In genomic region chr10:78641693-78642092, GRCh38 we compare ENCODE assay signal across 23 cellular contexts.
DNase-seq lines count a peak whose midpoint lies in the region; ATAC-seq and TF ChIP-seq lines count a peak whose summit lies in the region.
"Had no signal": no experiment of that assay in that cellular context is flagged by ENCODE, and none has a peak within 500 bp of the region (broad histone marks: within the 10 kb centered on the region; RNA-seq: fewer than 3 reads in every experiment).

No MANE protein-coding gene starts in this region.

- no peaks in the 10 kb centered on the region for H3K36me3 ChIP-seq in BLaER1 treated with 17β-estradiol and CSF1 and Interleukin-3, amounts not matched to agents 10 nM and 100 nM
- H3K36me3 ChIP-seq in OCI-LY7 (ENCODE audit: insufficient read depth, low read length), result no peaks in the 10 kb centered on the region
- no peaks in the 10 kb centered on the region for H3K36me3 ChIP-seq in right lobe of liver
- H3K36me3 ChIP-seq in trophoblast cell (ENCODE audit: control insufficient read depth in 1 of 2, insufficient read depth in 2 of 2, low read length in 2 of 2), result no peaks in the 10 kb centered on the region
- H3K36me3 ChIP-seq in GM23248 (ENCODE audit: low read depth), result no peaks in the 10 kb centered on the region
- H3K36me3 ChIP-seq: SJSA1 had no signal

- no peak overlapping the region for H3K27ac Mint-ChIP-seq in activated CD8-positive, alpha-beta T cell treated with anti-CD3 and anti-CD28 coated beads for 36 hours
- H3K27ac Mint-ChIP-seq: CD14-positive monocyte; CD8-positive, alpha-beta memory T cell had no signal

- no peak for TF ChIP-seq CTCF in OCI-LY7 (conservative IDR thresholded peaks at IDR 0.05; ENCODE audit: low read length)
- TF ChIP-seq CTCF in right lobe of liver (IDR thresholded peaks at IDR 0.05), result no peak
- TF ChIP-seq CTCF in activated CD8-positive, alpha-beta T cell treated with anti-CD3 and anti-CD28 coated beads for 36 hours (IDR thresholded peaks at IDR 0.05), result no peak

- H3K79me2 ChIP-seq in OCI-LY7 (ENCODE audit: insufficient read depth, low read depth, low read length) (no peaks in the 10 kb centered on the region), trophoblast cell (ENCODE audit: control insufficient read depth, insufficient read depth, low read length, poor library complexity) (no peaks in the 10 kb centered on the region), GM23248 (ENCODE audit: insufficient read depth) (no peaks in the 10 kb centered on the region)

- no peaks in the 10 kb centered on the region for H3K27me3 ChIP-seq in BLaER1 treated with 17β-estradiol and CSF1 and Interleukin-3, amounts not matched to agents 10 nM and 100 nM
- H3K27me3 ChIP-seq in right lobe of liver, result no peaks in the 10 kb centered on the region
- no peaks in the 10 kb centered on the region for H3K27me3 ChIP-seq in trophoblast cell (ENCODE audit: insufficient read depth, low read length)
- H3K27me3 ChIP-seq in GM23248 (replicated peaks; ENCODE audit: insufficient read depth), result 0 out of 2 replicates have a peak, but pooled peaks cover 7% of the 10 kb centered on the region
- H3K27me3 ChIP-seq: SJSA1 had no signal

- H3K4me1 Mint-ChIP-seq in activated CD8-positive, alpha-beta T cell treated with anti-CD3 and anti-CD28 coated beads for 36 hours (ENCODE audit: low read depth), result no peaks in the 10 kb centered on the region
- H3K4me1 Mint-ChIP-seq: CD8-positive, alpha-beta memory T cell had no signal

- H2AFZ ChIP-seq in OCI-LY7 (ENCODE audit: low read length), result peak overlapping the region; percentile 55; the same call in 1 of the 2 replicates
- H2AFZ ChIP-seq in trophoblast cell (ENCODE audit: insufficient read depth, low read length, poor library complexity), result no peak overlapping the region
- H2AFZ ChIP-seq in GM23248, result no peak overlapping the region

- no peak for TF ChIP-seq POLR2A in right lobe of liver (IDR thresholded peaks at IDR 0.05)

- peaks cover 11 to 41% (median 29%) of the 10 kb centered on the region in 10 experiments for H3K4me1 ChIP-seq in BLaER1 treated with 17β-estradiol and CSF1 and Interleukin-3, amounts not matched to agents 10 nM and 100 nM
- H3K4me1 ChIP-seq in OCI-LY7 (ENCODE audit: insufficient read depth, low read length, poor library complexity, severe bottlenecking) (peaks cover 26% of the 10 kb centered on the region), right lobe of liver (peaks cover 0 to 34% (median 17%) of the 10 kb centered on the region in 4 donors), trophoblast cell (ENCODE audit: control insufficient read depth in 1 of 2, insufficient read depth in 2 of 2, low read length in 2 of 2) (peaks cover under 1 to 11% of the 10 kb centered on the region in 2 experiments), GM23248 (ENCODE audit: insufficient read depth) (no peaks in the 10 kb centered on the region)

- ATAC-seq in right lobe of liver (peak; percentile 77 to 88 (median 82)), GM19023 (IDR thresholded peaks at IDR 0.05; ENCODE audit: unreplicated experiment) (no peak)
- no peak for ATAC-seq in activated CD8-positive, alpha-beta T cell treated with anti-CD3 and anti-CD28 coated beads for 36 hours
- ATAC-seq: K562 had no signal

- H3K36me3 Mint-ChIP-seq in activated CD8-positive, alpha-beta T cell treated with anti-CD3 and anti-CD28 coated beads for 36 hours (ENCODE audit: low read depth), result no peaks in the 10 kb centered on the region
- H3K36me3 Mint-ChIP-seq: CD14-positive monocyte; CD8-positive, alpha-beta memory T cell had no signal

- no peak overlapping the region for H3K18ac ChIP-seq in trophoblast cell (ENCODE audit: low read length)

- no peak overlapping the region for H3K23ac ChIP-seq in trophoblast cell (ENCODE audit: low read length)

- no peak overlapping the region for H3K14ac ChIP-seq in trophoblast cell (ENCODE audit: low read length)

- no peaks in the 10 kb centered on the region for H4K20me1 ChIP-seq in BLaER1 treated with 17β-estradiol and CSF1 and Interleukin-3, amounts not matched to agents 10 nM and 100 nM
- H4K20me1 ChIP-seq in OCI-LY7 (ENCODE audit: insufficient read depth, low read length) (no peaks in the 10 kb centered on the region), GM23248 (ENCODE audit: insufficient read depth) (no peaks in the 10 kb centered on the region)

- H2BK120ac ChIP-seq in trophoblast cell (ENCODE audit: insufficient read depth, low read length, poor library complexity), result no peak overlapping the region

- DNase-seq in OCI-LY7 (ENCODE audit: low spot score) (no peak), right lobe of liver (peak; percentile 51 to 80 (median 74)), trophoblast cell (no peak), COR-L47 (lab: John Stamatoyannopoulos, UW) (no peak), GM23248 (no peak)
- DNase-seq in activated CD8-positive, alpha-beta T cell treated with anti-CD3 and anti-CD28 coated beads for 36 hours, result no peak
- DNase-seq: Calu3; CD8-positive, alpha-beta memory T cell; DND-41; H7; NCI-H1105; NCI-H1436 treated with DMSO at 0.1 percent for 48 hours; NCI-H187 treated with DMSO at 0.1 percent for 48 hours; NCI-H524 treated with DMSO at 0.1 percent for 48 hours; NCI-H82; NK-92 treated with Interleukin-12 subunit alpha and Interleukin-12 subunit beta, amount 100 ng/mL, for 24 hours; Right ventricle myocardium superior; RPMI8226 had no signal

- H4K8ac ChIP-seq in trophoblast cell (ENCODE audit: low read depth, low read length), result no peak overlapping the region

- no peak overlapping the region for H3K4ac ChIP-seq in trophoblast cell (ENCODE audit: low read depth, low read length)

- no peak overlapping the region for H2BK12ac ChIP-seq in trophoblast cell (ENCODE audit: low read length)

- POLR2A ChIA-PET in OCI-LY7 (lab: Charles Lee), result interaction anchor here (0.7 kb wide), 1 partner anchor 16 kb away, joined by 3 read pairs; no protein-coding TSS in a partner anchor
- POLR2A ChIA-PET in activated CD8-positive, alpha-beta T cell treated with anti-CD3 and anti-CD28 coated beads for 36 hours (lab: Charles Lee), result no interaction called here

- H3K27ac ChIP-seq in BLaER1 treated with 17β-estradiol and CSF1 and Interleukin-3, amounts not matched to agents 10 nM and 100 nM, result peak overlapping the region in 6 of 11 experiments; percentile 8 to 58 (median 32); a peak in 8 of 22 replicates
- peak overlapping the region; percentile 56 for H3K27ac ChIP-seq in OCI-LY7 (ENCODE audit: low read depth, low read length, poor library complexity, severe bottlenecking)
- peak overlapping the region in 1 of 3 donors; percentile 78 for H3K27ac ChIP-seq in right lobe of liver
- H3K27ac ChIP-seq in trophoblast cell (ENCODE audit: low read depth, low read length), result no peak overlapping the region
- no peak overlapping the region for H3K27ac ChIP-seq in GM23248
- H3K27ac ChIP-seq: SJSA1 had no signal

- CTCF ChIA-PET in OCI-LY7 (lab: Charles Lee; ENCODE audit: unreplicated experiment), result no interaction called here
- CTCF ChIA-PET in activated CD8-positive, alpha-beta T cell treated with anti-CD3 and anti-CD28 coated beads for 36 hours (lab: Charles Lee), result interaction anchor here (0.6 to 1.4 kb wide), 3 partner anchors 14 to 381 kb away, joined by 3 to 4 read pairs (median 3); no protein-coding TSS in a partner anchor

- no peaks in the 10 kb centered on the region for H3F3A ChIP-seq in GM23248 (ENCODE audit: insufficient read depth)

- 32% methylated on average over 5 of the region's 5 CpGs for WGBS in right lobe of liver (ENCODE audit: insufficient coverage, low coverage, low lambda C conversion rate, missing lambda C conversion rate)
- no CpG with 5 or more reads among the region's 5 CpGs for WGBS in trophoblast cell (ENCODE audit: extremely low coverage, insufficient coverage, insufficient read length)
- WGBS in GM23248 (ENCODE audit: low coverage in 1 of 2, low lambda C conversion rate in 2 of 2, missing lambda C conversion rate in 2 of 2), 2 experiments, result 67 to 72% methylated on average over 5 of the region's 5 CpGs

- H3K9me3 Mint-ChIP-seq in activated CD8-positive, alpha-beta T cell treated with anti-CD3 and anti-CD28 coated beads for 36 hours, result no peaks in the 10 kb centered on the region

- no peak overlapping the region for H2AK5ac ChIP-seq in trophoblast cell (ENCODE audit: low read length)

- H3K9me2 ChIP-seq in OCI-LY7 (ENCODE audit: insufficient read depth, low read length) (no peaks in the 10 kb centered on the region), GM23248 (ENCODE audit: insufficient read depth) (no peaks in the 10 kb centered on the region)

- H4K12ac ChIP-seq in trophoblast cell (ENCODE audit: low read depth, low read length), result no peak overlapping the region

- H3K4me3 Mint-ChIP-seq in activated CD8-positive, alpha-beta T cell treated with anti-CD3 and anti-CD28 coated beads for 36 hours, result no peak overlapping the region
- H3K4me3 Mint-ChIP-seq: CD14-positive monocyte; CD8-positive, alpha-beta memory T cell had no signal

- intact Hi-C loops in OCI-LY7 (cut with micrococcal nuclease; ENCODE audit: unreplicated experiment) (no loop called here), right lobe of liver (cut with DNase I) (no loop called here)
- intact Hi-C loops in activated CD8-positive, alpha-beta T cell treated with anti-CD3 and anti-CD28 coated beads for 36 hours (cut with micrococcal nuclease), result no loop called here

- in situ Hi-C loops in GM23248 (cut with MboI), result no loop called here

- peaks cover 6% of the 10 kb centered on the region for H3K79me1 ChIP-seq in trophoblast cell (ENCODE audit: low read length)

- H4K91ac ChIP-seq in trophoblast cell (ENCODE audit: low read depth, low read length), result peak overlapping the region; percentile 12

- H3K4me2 ChIP-seq in BLaER1 treated with 17β-estradiol and CSF1 and Interleukin-3, amounts not matched to agents 10 nM and 100 nM, result peak overlapping the region in 10 of 11 experiments; percentile 3 to 81 (median 60); a peak in 18 of 22 replicates
- peak overlapping the region; percentile 38 for H3K4me2 ChIP-seq in OCI-LY7 (ENCODE audit: low read length)
- no peak overlapping the region for H3K4me2 ChIP-seq in trophoblast cell (ENCODE audit: low read length)
- no peak overlapping the region for H3K4me2 ChIP-seq in GM23248 (ENCODE audit: unreplicated experiment)

- H2BK5ac ChIP-seq in trophoblast cell (ENCODE audit: low read depth, low read length, poor library complexity), result no peak overlapping the region

- 0 out of 22 replicates have a peak overlapping the region, but pooled peaks of 1 of the 11 experiments have one; percentile 2 for H3K9ac ChIP-seq in BLaER1 treated with 17β-estradiol and CSF1 and Interleukin-3, amounts not matched to agents 10 nM and 100 nM
- H3K9ac ChIP-seq in trophoblast cell (ENCODE audit: low read length), result no peak overlapping the region
- H3K9ac ChIP-seq in GM23248, result no peak overlapping the region

- no peak overlapping the region for H3K4me3 ChIP-seq in BLaER1 treated with 17β-estradiol and CSF1 and Interleukin-3, amounts not matched to agents 10 nM and 100 nM
- no peak overlapping the region for H3K4me3 ChIP-seq in OCI-LY7 (ENCODE audit: low read depth, low read length, poor library complexity, severe bottlenecking)
- H3K4me3 ChIP-seq in right lobe of liver, result no peak overlapping the region
- no peak overlapping the region for H3K4me3 ChIP-seq in trophoblast cell (ENCODE audit: low read depth, low read length)
- no peak overlapping the region for H3K4me3 ChIP-seq in GM23248
- H3K4me3 ChIP-seq: K562, SJSA1 had no signal

- BruUV-seq in OCI-LY7 (replicated peaks; lab: Mats Ljungman, UMichigan), result no TSS peak

- peaks cover 0 to 6% (median 0%) of the 10 kb centered on the region in 11 experiments; a peak in 4 of 22 replicates for H3K9me3 ChIP-seq in BLaER1 treated with 17β-estradiol and CSF1 and Interleukin-3, amounts not matched to agents 10 nM and 100 nM (replicated peaks in 1 of 11)
- H3K9me3 ChIP-seq in OCI-LY7 (ENCODE audit: low read length), result peaks cover 9% of the 10 kb centered on the region
- no peaks in the 10 kb centered on the region for H3K9me3 ChIP-seq in right lobe of liver
- peaks cover 3% of the 10 kb centered on the region for H3K9me3 ChIP-seq in trophoblast cell (ENCODE audit: insufficient read depth, low read depth, low read length)
- H3K9me3 ChIP-seq in GM23248 (ENCODE audit: low read depth), result no peaks in the 10 kb centered on the region
- H3K9me3 ChIP-seq: SJSA1 had no signal

- H3K27me3 Mint-ChIP-seq in activated CD8-positive, alpha-beta T cell treated with anti-CD3 and anti-CD28 coated beads for 36 hours, result peaks cover 1% of the 10 kb centered on the region

Comparison
In these comparisons a context has a peak if more than half of its experiments do, and no peak if none do; other contexts are left out.
1. H3K27ac ChIP-seq: peak in BLaER1 treated with 17β-estradiol and CSF1 and Interleukin-3, amounts not matched to agents 10 nM and 100 nM (6 of 11) and OCI-LY7 (single experiment); none in trophoblast cell (single experiment) and GM23248 (single experiment).
2. H3K4me2 ChIP-seq: peak in BLaER1 treated with 17β-estradiol and CSF1 and Interleukin-3, amounts not matched to agents 10 nM and 100 nM (10 of 11) and OCI-LY7 (single experiment); none in trophoblast cell (single experiment) and GM23248 (single experiment).
3. DNase-seq: peak in right lobe of liver (3 of 3); none in OCI-LY7 (single experiment), trophoblast cell (0 of 2), COR-L47 (single experiment), activated CD8-positive, alpha-beta T cell treated with anti-CD3 and anti-CD28 coated beads for 36 hours (single experiment) and GM23248 (single experiment).
4. ATAC-seq: peak in right lobe of liver (4 of 4); none in GM19023 (single experiment) and activated CD8-positive, alpha-beta T cell treated with anti-CD3 and anti-CD28 coated beads for 36 hours (single experiment).